Comparison of ENCODE assay signal across 19 cellular contexts in genomic region chr1:150692720-150693119, GRCh38. TPM values are rescaled to one million over a fixed set of nuclear protein-coding genes. Genes with fewer than 3 reads are reported as not detected.
DNase-seq lines count a peak whose midpoint lies in the region; ATAC-seq and TF ChIP-seq lines count a peak whose summit lies in the region.
"Had no signal": no experiment of that assay in that cellular context is flagged by ENCODE, and none has a peak within 500 bp of the region (broad histone marks: within the 10 kb centered on the region; RNA-seq: fewer than 3 reads in every experiment).

No MANE protein-coding gene starts in this region.

- no peak overlapping the region for H2BK120ac ChIP-seq in neuronal stem cell (ENCODE audit: low read depth, low read length)

- H3K27ac ChIP-seq in Panc1 (ENCODE audit: low read length) (no peak overlapping the region), neuronal stem cell (replicated peaks; ENCODE audit: low read length) (no peak overlapping the region)

- intact Hi-C loops in Panc1 (cut with micrococcal nuclease; ENCODE audit: unreplicated experiment): no loop called here

- no peak overlapping the region for H3K4ac ChIP-seq in neuronal stem cell (ENCODE audit: low read length)

- H3K23ac ChIP-seq in neuronal stem cell (ENCODE audit: low read depth, low read length, poor library complexity): no peak overlapping the region

- no peak overlapping the region for H2BK15ac ChIP-seq in neuronal stem cell (ENCODE audit: low read length)

- peaks cover 3% of the 10 kb centered on the region for H3K27me3 Mint-ChIP-seq in endothelial cell (ENCODE audit: unreplicated experiment)
- H3K27me3 Mint-ChIP-seq in activated CD8-positive, alpha-beta memory T cell treated with anti-CD3 and anti-CD28 coated beads, Interleukin-2, amount 10 ng/mL, durations not matched to agents 7 days and 5 days: no peaks in the 10 kb centered on the region
- H3K27me3 Mint-ChIP-seq: CD4-positive, CD25-positive, alpha-beta regulatory T cell had no signal

- no peak overlapping the region for H3K4me2 ChIP-seq in neuronal stem cell (ENCODE audit: insufficient read depth, low read length, poor library complexity, severe bottlenecking)

- H2BK5ac ChIP-seq in neuronal stem cell (ENCODE audit: low read length): no peak overlapping the region

- no peak overlapping the region for H3K4me3 ChIP-seq in Panc1 (ENCODE audit: low read depth in 2 of 2, low read length in 2 of 2)
- H3K4me3 ChIP-seq in neuronal stem cell (ENCODE audit: low read length in 2 of 2): no peak overlapping the region

- H3K9me3 Mint-ChIP-seq in endothelial cell (ENCODE audit: unreplicated experiment): no peaks in the 10 kb centered on the region
- H3K9me3 Mint-ChIP-seq in activated CD8-positive, alpha-beta memory T cell treated with anti-CD3 and anti-CD28 coated beads, Interleukin-2, amount 10 ng/mL, durations not matched to agents 7 days and 5 days (ENCODE audit: low read depth): no peaks in the 10 kb centered on the region
- H3K9me3 Mint-ChIP-seq: CD4-positive, CD25-positive, alpha-beta regulatory T cell had no signal

- no peak for TF ChIP-seq CTCF in Panc1 (IDR thresholded peaks at IDR 0.05)
- TF ChIP-seq CTCF in endothelial cell (IDR thresholded peaks at IDR 0.05; ENCODE audit: unreplicated experiment): no peak

- no peak overlapping the region for H3K9ac ChIP-seq in neuronal stem cell (ENCODE audit: low read depth, low read length, poor library complexity)

- no CpG with 5 or more reads among the region's 3 CpGs for WGBS in neuronal stem cell (ENCODE audit: extremely low coverage in 2 of 2, insufficient read length in 2 of 2, insufficient replicate concordance in 1 of 2), 2 donors

- DNase-seq in HCEC 1CT (peak; percentile 8), Panc1 (ENCODE audit: low read depth, low spot score) (no peak), endothelial cell (ENCODE audit: low spot score) (no peak), iris pigment epithelial cell (ENCODE audit: low read depth) (peak; percentile 43), neuronal stem cell (ENCODE audit: low spot score) (no peak)
- DNase-seq in activated CD8-positive, alpha-beta memory T cell treated with anti-CD3 and anti-CD28 coated beads, Interleukin-2, amount 10 ng/mL, durations not matched to agents 7 days and 5 days: no peak
- DNase-seq: ACHN; CD4-positive, CD25-positive, alpha-beta regulatory T cell; DMS79 treated with DMSO at 0.1 percent for 48 hours; GDM1; GOT3; NCI-H1436 treated with DMSO at 0.1 percent for 48 hours; NCI-H2081; NCI-H526; NK-92 treated with Interleukin-12 subunit alpha and Interleukin-12 subunit beta, amount 100 ng/mL, for 24 hours; Right ventricle myocardium superior had no signal

- in situ Hi-C loops in Panc1 (cut with HindIII; ENCODE audit: low pct_unique_long_range_greater_than_20kb, low sequenced_read_pairs): no loop called here

- H3K36me3 ChIP-seq in Panc1 (ENCODE audit: control insufficient read depth, insufficient read depth, low read length): peaks cover 19% of the 10 kb centered on the region
- H3K36me3 ChIP-seq in neuronal stem cell (replicated peaks in 1 of 2; ENCODE audit: control insufficient read depth in 2 of 2, insufficient read depth in 2 of 2, low read length in 2 of 2): peaks cover 1 to 61% of the 10 kb centered on the region in 2 donors

- H3K14ac ChIP-seq in neuronal stem cell (ENCODE audit: low read length): no peak overlapping the region

- no peak overlapping the region for H3K4me3 Mint-ChIP-seq in endothelial cell (ENCODE audit: unreplicated experiment)
- no peak overlapping the region for H3K4me3 Mint-ChIP-seq in activated CD8-positive, alpha-beta memory T cell treated with anti-CD3 and anti-CD28 coated beads, Interleukin-2, amount 10 ng/mL, durations not matched to agents 7 days and 5 days

- H3K27me3 ChIP-seq in Panc1 (ENCODE audit: control insufficient read depth, insufficient read depth, low read length) (no peaks in the 10 kb centered on the region), neuronal stem cell (ENCODE audit: control insufficient read depth in 3 of 3, insufficient read depth in 3 of 3, low read depth in 1 of 3, low read length in 3 of 3) (no peaks in the 10 kb centered on the region)

- no peak for ATAC-seq in Panc1
- no peak for ATAC-seq in activated CD8-positive, alpha-beta memory T cell treated with anti-CD3 and anti-CD28 coated beads, Interleukin-2, amount 10 ng/mL, durations not matched to agents 7 days and 5 days
- ATAC-seq in GM21723 (IDR thresholded peaks at IDR 0.05; ENCODE audit: unreplicated experiment): no peak
- no peak for ATAC-seq in HG03565 (IDR thresholded peaks at IDR 0.05; ENCODE audit: unreplicated experiment)
- ATAC-seq: SK-N-SH treated with all-trans-retinoic acid at 6 μM for 48 hours had no signal

- no peak overlapping the region for H4K8ac ChIP-seq in neuronal stem cell (ENCODE audit: low read depth, low read length)

- no peaks in the 10 kb centered on the region for H3K9me3 ChIP-seq in Panc1 (ENCODE audit: control insufficient read depth, insufficient read depth, low read depth, low read length)
- no peaks in the 10 kb centered on the region for H3K9me3 ChIP-seq in neuronal stem cell (replicated peaks in 1 of 2; ENCODE audit: control insufficient read depth in 2 of 2, insufficient read depth in 1 of 2, low read depth in 1 of 2, low read length in 2 of 2)

- no peak overlapping the region for H2AFZ ChIP-seq in neuronal stem cell (ENCODE audit: low read length)

- no peak overlapping the region for H3K18ac ChIP-seq in neuronal stem cell (ENCODE audit: low read length)

- peaks cover 8% of the 10 kb centered on the region; the same call in 1 of the 2 replicates for H3K4me1 ChIP-seq in Panc1 (ENCODE audit: control insufficient read depth, insufficient read depth, low read length)
- peaks cover 0 to 6% of the 10 kb centered on the region in 2 donors for H3K4me1 ChIP-seq in neuronal stem cell (ENCODE audit: control insufficient read depth in 2 of 2, insufficient read depth in 1 of 2, low read depth in 1 of 2, low read length in 2 of 2)

- no peak overlapping the region for H2BK12ac ChIP-seq in neuronal stem cell (ENCODE audit: low read length)

- H3K27ac Mint-ChIP-seq in endothelial cell (ENCODE audit: unreplicated experiment): peak overlapping the region; percentile 48
- no peak overlapping the region for H3K27ac Mint-ChIP-seq in activated CD8-positive, alpha-beta memory T cell treated with anti-CD3 and anti-CD28 coated beads, Interleukin-2, amount 10 ng/mL, durations not matched to agents 7 days and 5 days
- H3K27ac Mint-ChIP-seq: CD4-positive, CD25-positive, alpha-beta regulatory T cell had no signal

- TSS peak; percentile 3 for BruUV-seq in Panc1 (replicated peaks; lab: Mats Ljungman, UMichigan)

- H3K36me3 Mint-ChIP-seq in endothelial cell (ENCODE audit: low read depth, unreplicated experiment): peaks cover 9% of the 10 kb centered on the region
- H3K36me3 Mint-ChIP-seq in activated CD8-positive, alpha-beta memory T cell treated with anti-CD3 and anti-CD28 coated beads, Interleukin-2, amount 10 ng/mL, durations not matched to agents 7 days and 5 days: peaks cover 25% of the 10 kb centered on the region

- no peak overlapping the region for H4K91ac ChIP-seq in neuronal stem cell (ENCODE audit: low read depth, low read length, poor library complexity)

- CTCF ChIA-PET in Panc1 (lab: Charles Lee): no interaction called here
- CTCF ChIA-PET in activated CD8-positive, alpha-beta memory T cell treated with anti-CD3 and anti-CD28 coated beads, Interleukin-2, amount 10 ng/mL, durations not matched to agents 7 days and 5 days (lab: Charles Lee): interaction anchor here (0.7 to 2.0 kb wide), 3 partner anchors 9 to 25 kb away, joined by 3 to 5 read pairs (median 3); no protein-coding TSS in a partner anchor

- H3K79me1 ChIP-seq in neuronal stem cell (ENCODE audit: low read depth, low read length): no peaks in the 10 kb centered on the region

- no peak overlapping the region for H2AK5ac ChIP-seq in neuronal stem cell (ENCODE audit: low read depth, low read length)

- POLR2A ChIA-PET in Panc1 (lab: Charles Lee): no interaction called here

- H3K4me1 Mint-ChIP-seq in endothelial cell (ENCODE audit: unreplicated experiment): peaks cover 17% of the 10 kb centered on the region
- peaks cover 24% of the 10 kb centered on the region for H3K4me1 Mint-ChIP-seq in activated CD8-positive, alpha-beta memory T cell treated with anti-CD3 and anti-CD28 coated beads, Interleukin-2, amount 10 ng/mL, durations not matched to agents 7 days and 5 days

RNA-seq across cellular contexts. Expression of gene GOLPH3L, which starts 4.2 kb away (rescaled TPM):
- total RNA-seq in Panc1 (2021; ENCODE audit: unreplicated experiment): 19.6 TPM
- 15.2 TPM for polyA plus RNA-seq in Panc1 (2012; ENCODE audit: insufficient read length)
- 21.5 TPM for total RNA-seq in endothelial cell (ENCODE audit: unreplicated experiment)
- 10 to 100 TPM; 20.7 to 22.6 TPM for total RNA-seq in activated CD8-positive, alpha-beta memory T cell treated with anti-CD3 and anti-CD28 coated beads, Interleukin-2, amount 10 ng/mL, durations not matched to agents 7 days and 5 days
- 22.9 TPM for polyA plus RNA-seq in neuronal stem cell (2013, experiment 1 of 2)
- polyA plus RNA-seq in neuronal stem cell (2013, experiment 2 of 2): 24.4 TPM

RNA-seq across cellular contexts. Expression of gene HORMAD1, which starts 28.0 kb away (rescaled TPM):
- total RNA-seq in Panc1 (2021; ENCODE audit: unreplicated experiment) (not detected), endothelial cell (ENCODE audit: unreplicated experiment) (not detected)
- polyA plus RNA-seq in Panc1 (2012; ENCODE audit: insufficient read length): not detected
- under 1 TPM in 1 of 2 experiments, not detected in 1; 0.26 TPM for total RNA-seq in activated CD8-positive, alpha-beta memory T cell treated with anti-CD3 and anti-CD28 coated beads, Interleukin-2, amount 10 ng/mL, durations not matched to agents 7 days and 5 days
- polyA plus RNA-seq in neuronal stem cell (2013, experiment 1 of 2): not detected
- polyA plus RNA-seq in neuronal stem cell (2013, experiment 2 of 2): not detected
- total RNA-seq: CD4-positive, CD25-positive, alpha-beta regulatory T cell; Right ventricle myocardium superior had no signal
- polyA plus RNA-seq: CD4-positive, CD25-positive, alpha-beta regulatory T cell had no signal

Comparison
In these comparisons a context has a peak if more than half of its experiments do, and no peak if none do; other contexts are left out.
1. DNase-seq: peak in HCEC 1CT (single experiment) and iris pigment epithelial cell (single experiment); none in Panc1 (single experiment), endothelial cell (single experiment), activated CD8-positive, alpha-beta memory T cell treated with anti-CD3 and anti-CD28 coated beads, Interleukin-2, amount 10 ng/mL, durations not matched to agents 7 days and 5 days (single experiment) and neuronal stem cell (single experiment).